8 cellular contexts compared by ENCODE assay signal in genomic region chr16:62764572-62764971, GRCh38.
"Had no signal": no experiment of that assay in that cellular context is flagged by ENCODE, and none has a peak within 500 bp of the region (broad histone marks: within the 10 kb centered on the region; RNA-seq: fewer than 3 reads in every experiment).

No MANE protein-coding gene starts in this region.

- H3K4me3 ChIP-seq: GM12878 had no signal

- DNase-seq: GDM1, GF-D8 had no signal

- FAIRE-seq: G401.6, GM12878, GM12891, GM12892, GM18507, GM19239 had no signal

- ATAC-seq: GM12878 had no signal
